ENCODE assay signal across 11 cellular contexts in the genomic region with DNA sequence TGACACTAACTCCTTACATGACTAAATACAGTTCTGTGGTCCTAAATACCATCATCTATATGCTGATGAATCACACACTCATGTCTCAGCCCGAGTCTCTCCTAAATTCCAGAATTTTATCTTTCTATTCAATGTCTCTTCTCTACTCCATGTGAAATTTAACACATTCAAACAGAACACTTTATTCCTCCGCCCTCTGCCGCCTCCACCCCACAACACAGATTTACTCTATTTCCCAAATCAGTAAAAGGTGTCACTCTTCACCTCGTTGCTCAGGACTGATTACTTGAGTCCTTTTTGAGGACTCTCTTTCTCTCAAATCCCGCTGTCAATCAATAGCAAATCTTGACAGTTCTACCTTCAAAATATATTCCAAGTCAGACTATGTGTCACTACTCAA.
"Had no signal": no experiment of that assay in that cellular context is flagged by ENCODE, and none has a peak within 500 bp of the region (broad histone marks: within the 10 kb centered on the region; RNA-seq: fewer than 3 reads in every experiment).

No MANE protein-coding gene starts in this region.

- H3K27ac ChIP-seq: GM23248 had no signal

- ATAC-seq: GM23338, HCT116 had no signal

- FAIRE-seq: H1, H54 had no signal

- H3K4me1 Mint-ChIP-seq: H9 had no signal

- DNase-seq: GM23248, GOT3, H7, H9, HCEC 1CT, HFFc6 had no signal

- H3K27ac Mint-ChIP-seq: GM23338, H9, HFFc6 had no signal

- H3K4me1 ChIP-seq: HAP-1 had no signal

- H3K4me3 Mint-ChIP-seq: GM23338, H9, HFFc6 had no signal

- H3K9me3 ChIP-seq: HAP-1 had no signal

- H3K4me2 ChIP-seq: GM23338 had no signal

- H3K4me3 ChIP-seq: GM23248, GM23338, HAP-1 had no signal

- H3K9ac ChIP-seq: GM23248 had no signal

- H2AFZ ChIP-seq: GM23248, GM23338 had no signal

- H3K9me3 Mint-ChIP-seq: GM23338 had no signal

- H3K36me3 ChIP-seq: HAP-1 had no signal
